In genomic region chr1:61110587-61110986, GRCh38 we compare ENCODE assay signal across 27 cellular contexts. TPM values are rescaled to one million over a fixed set of nuclear protein-coding genes. Genes with fewer than 3 reads are reported as not detected.
DNase-seq lines count a peak whose midpoint lies in the region; ATAC-seq and TF ChIP-seq lines count a peak whose summit lies in the region.
"Had no signal": no experiment of that assay in that cellular context is flagged by ENCODE, and none has a peak within 500 bp of the region (broad histone marks: within the 10 kb centered on the region; RNA-seq: fewer than 3 reads in every experiment).

No MANE protein-coding gene starts in this region.

- H3K4me1 Mint-ChIP-seq in GM23338 (peaks cover 26% of the 10 kb centered on the region), glutamatergic neuron (ENCODE audit: low read depth, unreplicated experiment) (peaks cover 6% of the 10 kb centered on the region)
- H3K4me1 Mint-ChIP-seq: activated naive CD8-positive, alpha-beta T cell treated with anti-CD3 and anti-CD28 coated beads, Interleukin-2, amount 10 ng/mL, durations not matched to agents 7 days and 5 days had no signal

- H3K4me3 ChIP-seq in GM23338 (no peak overlapping the region), left ventricle myocardium inferior (no peak overlapping the region), gastrocnemius medialis (no peak overlapping the region)
- H3K4me3 ChIP-seq: HAP-1, smooth muscle cell, thoracic aorta had no signal

- H3K36me3 Mint-ChIP-seq in GM23338 (ENCODE audit: low read depth) (peaks cover 3% of the 10 kb centered on the region; the same call in 2 of the 3 replicates), glutamatergic neuron (ENCODE audit: unreplicated experiment) (peaks cover 4% of the 10 kb centered on the region)

- H2AFZ ChIP-seq in GM23338: no peak overlapping the region

- no peaks in the 10 kb centered on the region for H3K27me3 ChIP-seq in GM23338 (ENCODE audit: insufficient read depth)
- no peaks in the 10 kb centered on the region for H3K27me3 ChIP-seq in left ventricle myocardium inferior (ENCODE audit: low read depth)
- no peaks in the 10 kb centered on the region for H3K27me3 ChIP-seq in gastrocnemius medialis
- H3K27me3 ChIP-seq: ascending aorta had no signal

- H3K4me1 ChIP-seq in GM23338 (ENCODE audit: insufficient read depth) (peaks cover 23% of the 10 kb centered on the region), left ventricle myocardium inferior (peaks cover 56% of the 10 kb centered on the region), gastrocnemius medialis (peaks cover 37 to 44% of the 10 kb centered on the region in 2 donors)

- H3K27me3 Mint-ChIP-seq in GM23338 (ENCODE audit: insufficient read depth, low read depth, poor library complexity) (peaks cover 2% of the 10 kb centered on the region), glutamatergic neuron (ENCODE audit: unreplicated experiment) (no peaks in the 10 kb centered on the region)
- H3K27me3 Mint-ChIP-seq: activated naive CD8-positive, alpha-beta T cell treated with anti-CD3 and anti-CD28 coated beads, Interleukin-2, amount 10 ng/mL, durations not matched to agents 7 days and 5 days; activated T-cell treated with anti-CD3 and anti-CD28 coated beads, Interleukin-2, amount 50 U/mL, for 24 hours had no signal

- H3K27ac ChIP-seq in GM23338 (ENCODE audit: low read depth): 0 out of 2 replicates have a peak overlapping the region, but pooled peaks have one; percentile 41
- peak overlapping the region; percentile 49 for H3K27ac ChIP-seq in left ventricle myocardium inferior (replicated peaks)
- H3K27ac ChIP-seq in gastrocnemius medialis: peak overlapping the region in 3 of 4 donors; percentile 30 to 50 (median 37)

- TF ChIP-seq POLR2A in gastrocnemius medialis (IDR thresholded peaks at IDR 0.05): no peak

- H3K9me2 ChIP-seq in GM23338 (ENCODE audit: insufficient read depth): no peaks in the 10 kb centered on the region

- in situ Hi-C loops in gastrocnemius medialis (cut with MboI; ENCODE audit: low sequenced_read_pairs in 4 of 4): no loop called here

- H3K36me3 ChIP-seq in GM23338 (ENCODE audit: insufficient read depth) (no peaks in the 10 kb centered on the region), left ventricle myocardium inferior (peaks cover 4% of the 10 kb centered on the region), gastrocnemius medialis (peaks cover 0 to 4% of the 10 kb centered on the region in 2 donors)
- H3K36me3 ChIP-seq: ascending aorta, HAP-1, thoracic aorta had no signal

- no peaks in the 10 kb centered on the region for H3K79me2 ChIP-seq in GM23338 (replicated peaks; ENCODE audit: insufficient read depth)

- ATAC-seq in GM23338: no peak
- no peak for ATAC-seq in gastrocnemius medialis
- ATAC-seq: SK-N-SH treated with all-trans-retinoic acid at 6 μM for 48 hours had no signal

- H3K4me3 Mint-ChIP-seq in GM23338 (no peak overlapping the region), glutamatergic neuron (ENCODE audit: unreplicated experiment) (no peak overlapping the region)
- H3K4me3 Mint-ChIP-seq: activated naive CD8-positive, alpha-beta T cell treated with anti-CD3 and anti-CD28 coated beads, Interleukin-2, amount 10 ng/mL, durations not matched to agents 7 days and 5 days; activated T-cell treated with anti-CD3 and anti-CD28 coated beads, Interleukin-2, amount 50 U/mL, for 24 hours; T-helper 1 cell treated with Interleukin-12 subunit alpha and Interleukin-12 subunit beta and Interleukin-4 antibody, amounts not matched to agents 30 μg/mL and 1 μg/mL, for 36 hours had no signal

- H3K9me3 Mint-ChIP-seq in GM23338 (peaks cover 6% of the 10 kb centered on the region; the same call in 2 of the 3 replicates), glutamatergic neuron (ENCODE audit: unreplicated experiment) (peaks cover 2% of the 10 kb centered on the region)
- H3K9me3 Mint-ChIP-seq: activated T-cell treated with anti-CD3 and anti-CD28 coated beads, Interleukin-2, amount 50 U/mL, for 24 hours; T-helper 1 cell treated with Interleukin-12 subunit alpha and Interleukin-12 subunit beta and Interleukin-4 antibody, amounts not matched to agents 30 μg/mL and 1 μg/mL, for 36 hours had no signal

- H3K27ac Mint-ChIP-seq in GM23338: no peak overlapping the region
- H3K27ac Mint-ChIP-seq in glutamatergic neuron (ENCODE audit: unreplicated experiment): no peak overlapping the region
- H3K27ac Mint-ChIP-seq: activated naive CD8-positive, alpha-beta T cell treated with anti-CD3 and anti-CD28 coated beads, Interleukin-2, amount 10 ng/mL, durations not matched to agents 7 days and 5 days; activated T-cell treated with anti-CD3 and anti-CD28 coated beads, Interleukin-2, amount 50 U/mL, for 24 hours; T-helper 1 cell treated with Interleukin-12 subunit alpha and Interleukin-12 subunit beta and Interleukin-4 antibody, amounts not matched to agents 30 μg/mL and 1 μg/mL, for 36 hours had no signal

- no peak for DNase-seq in GM23338 (ENCODE audit: low spot score)
- peak; percentile 46 for DNase-seq in RPMI8226
- DNase-seq in left ventricle myocardium inferior: no peak
- DNase-seq in gastrocnemius medialis: no peak
- no peak for DNase-seq in HK-2 (ENCODE audit: unreplicated experiment)
- no peak for DNase-seq in A172 (ENCODE audit: low spot score)
- DNase-seq in glutamatergic neuron: no peak
- DNase-seq: activated CD4-positive, alpha-beta T cell treated with anti-CD3 and anti-CD28 coated beads, Interleukin-2, amount 50 U/mL, for 1 hour; activated CD4-positive, CD25-positive, alpha-beta regulatory T cell; activated gamma-delta T cell treated with Interleukin-2 at 50 U/mL for 16 hours; activated naive CD8-positive, alpha-beta T cell treated with anti-CD3 and anti-CD28 coated beads, Interleukin-2, amount 10 ng/mL, durations not matched to agents 7 days and 5 days; activated T-cell treated with anti-CD3 and anti-CD28 coated beads, Interleukin-2, amount 50 U/mL, for 24 hours; C1 segment of cervical spinal cord; caudate nucleus; cortex of kidney; DMS53; NCI-H1092; NCI-H1694 treated with DMSO at 0.1 percent for 48 hours; NCI-H510A; stimulated activated CD4-positive, alpha-beta T cell treated with anti-CD3 and anti-CD28 coated beads, Interleukin-1b, Interleukin-23, amount 100 ng/mL, for 48 hours; stimulated activated naive CD4-positive, alpha-beta T cell treated with Interleukin-2 at 50 U/mL for 16 hours had no signal

- TF ChIP-seq CTCF in GM23338 (conservative IDR thresholded peaks at IDR 0.05; ENCODE audit: low read depth in 2 of 2) (no peak), left ventricle myocardium inferior (IDR thresholded peaks at IDR 0.05; ENCODE audit: borderline replicate concordance) (no peak), gastrocnemius medialis (IDR thresholded peaks at IDR 0.05 in 4 of 5, conservative IDR thresholded peaks at IDR 0.05 in 1 of 5) (no peak), glutamatergic neuron (IDR thresholded peaks at IDR 0.05; ENCODE audit: partially characterized antibody, unreplicated experiment) (no peak)

- no peaks in the 10 kb centered on the region for H4K20me1 ChIP-seq in GM23338 (replicated peaks; ENCODE audit: insufficient read depth)

- H3K9me3 ChIP-seq in left ventricle myocardium inferior (replicated peaks) (peaks cover 16% of the 10 kb centered on the region), gastrocnemius medialis (no peaks in the 10 kb centered on the region)
- H3K9me3 ChIP-seq: HAP-1, thoracic aorta had no signal

- peak overlapping the region; percentile 25 for H3K4me2 ChIP-seq in GM23338
- H3K4me2 ChIP-seq: smooth muscle cell had no signal

- no peaks in the 10 kb centered on the region for H3F3A ChIP-seq in GM23338 (replicated peaks; ENCODE audit: low read depth)

- intact Hi-C loops in left ventricle myocardium inferior (cut with micrococcal nuclease): no loop called here
- intact Hi-C loops in gastrocnemius medialis (cut with DNase I; ENCODE audit: low total_unique reads): no loop called here

TF ChIP-seq in GM23338, 12 proteins besides CTCF, POLR2A, EP300 and RAD21 (continues in another document):
- TF ChIP-seq ZNF331 (CRISPR knock-in tag; IDR thresholded peaks at IDR 0.05; ENCODE audit: low read depth) (no peak), EZH2 (IDR thresholded peaks at IDR 0.05; ENCODE audit: low read depth, unreplicated experiment) (no peak), ETS1 (IDR thresholded peaks at IDR 0.05) (no peak), EZH2phosphoT487 (IDR thresholded peaks at IDR 0.05; ENCODE audit: unreplicated experiment) (no peak), JUNB (IDR thresholded peaks at IDR 0.05; ENCODE audit: unreplicated experiment) (no peak)

RNA-seq across cellular contexts. Expression of gene NFIA, which starts 28.2 kb away (rescaled TPM):
- total RNA-seq in GM23338 (2014; rRNA removed; shearing (Covaris generic)): 0.97 and 2.5 TPM in 2 replicates
- polyA plus RNA-seq in GM23338 (2016; fragmentation: Nextera tagmentation; extraction: Ambion mirVana): 2.1 and 2.3 TPM in 2 replicates
- total RNA-seq in left ventricle myocardium inferior (90.2 TPM), gastrocnemius medialis (10 to 100 TPM; 12.9 to 27.0 (median 26.6) TPM), glutamatergic neuron (ENCODE audit: unreplicated experiment) (16.4 TPM)
- 0.22 and 0.31 TPM in 2 replicates for total RNA-seq in A172 (2014; rRNA removed; shearing (Covaris generic))
